Comparison of ENCODE assay signal across 26 cellular contexts in genomic region chr1:200951016-200951415, GRCh38. TPM values are rescaled to one million over a fixed set of nuclear protein-coding genes. Genes with fewer than 3 reads are reported as not detected.
"Had no signal": no experiment of that assay in that cellular context is flagged by ENCODE, and none has a peak within 500 bp of the region (broad histone marks: within the 10 kb centered on the region; RNA-seq: fewer than 3 reads in every experiment).

No MANE protein-coding gene starts in this region.

- H3K9ac ChIP-seq: neural progenitor cell had no signal

- FAIRE-seq: astrocyte, bronchial epithelial cell, endometrium, frontal cortex had no signal

- H3K9me3 ChIP-seq: testis had no signal

- H3K4me1 ChIP-seq: left lung, neural progenitor cell, testis had no signal

- H2AFZ ChIP-seq: neural progenitor cell had no signal

- H3K36me3 ChIP-seq: left lung, neural progenitor cell had no signal

- H3K4me3 ChIP-seq: left lung, neural progenitor cell, smooth muscle cell, testis had no signal

- DNase-seq: activated CD4-positive, alpha-beta T cell treated with anti-CD3 and anti-CD28 coated beads for 36 hours; activated CD4-positive, alpha-beta T cell treated with anti-CD3 and anti-CD28 coated beads, Interleukin-2, amount 50 U/mL, for 48 hours; activated CD8-positive, alpha-beta memory T cell treated with anti-CD3 and anti-CD28 coated beads, Interleukin-2, amount 50 U/mL, for 48 hours; activated naive CD4-positive, alpha-beta T cell; activated T-cell treated with anti-CD3 and anti-CD28 coated beads, Interleukin-2, amount 50 U/mL, for 4 hours; cerebellar nuclear complex; erythroblast; hippocampal formation; kidney glomerular epithelial cell; left lung; naive thymus-derived CD8-positive, alpha-beta T cell; stimulated activated CD4-positive, alpha-beta T cell treated with anti-CD3 and anti-CD28 coated beads, Interleukin-2, amount 100 ng/mL, for 48 hours; stimulated activated CD8-positive, alpha-beta memory T cell treated with anti-CD3 and anti-CD28 coated beads, Interleukin-4, amount 100 ng/mL, for 48 hours; stimulated activated naive B cell treated with anti-CD40 and anti-IgM and Interleukin-4, amounts not matched to agents 10 μg/mL and 1 μg/mL and 100 μg/mL, for 72 hours; T1000; testis had no signal

- H3K4me2 ChIP-seq: neural progenitor cell, smooth muscle cell had no signal

- ATAC-seq: activated CD4-positive, alpha-beta T cell treated with anti-CD3 and anti-CD28 coated beads for 36 hours; activated T-cell treated with anti-CD3 and anti-CD28 coated beads, Interleukin-2, amount 50 U/mL, for 4 hours; left lung; naive thymus-derived CD8-positive, alpha-beta T cell; sciatic nerve; stimulated activated naive B cell treated with anti-CD40 and anti-IgM and Interleukin-4, amounts not matched to agents 10 μg/mL and 1 μg/mL and 100 μg/mL, for 72 hours; WTC11 had no signal

- H3K27me3 ChIP-seq: left lung, neural progenitor cell, testis had no signal

- H3K27ac ChIP-seq: left lung, neural progenitor cell, testis had no signal

RNA-seq across cellular contexts. Expression of gene INAVA, which starts 56.3 kb away (rescaled TPM):
- total RNA-seq: activated CD4-positive, alpha-beta T cell treated with anti-CD3 and anti-CD28 coated beads for 36 hours; activated T-helper 2 cell treated with anti-CD3 and anti-CD28 coated beads, Interferon-gamma antibody, Interleukin-2, Interleukin-4, amounts not matched to agents 10 μg/mL and 5 μg/mL and 100 μg/mL, durations not matched to agents 14 hours and 24 hours and 36 hours; lung microvascular endothelial cell; naive thymus-derived CD8-positive, alpha-beta T cell had no signal
- polyA plus RNA-seq: naive thymus-derived CD8-positive, alpha-beta T cell had no signal
